ENCODE assay signal across 17 cellular contexts in the genomic region with DNA sequence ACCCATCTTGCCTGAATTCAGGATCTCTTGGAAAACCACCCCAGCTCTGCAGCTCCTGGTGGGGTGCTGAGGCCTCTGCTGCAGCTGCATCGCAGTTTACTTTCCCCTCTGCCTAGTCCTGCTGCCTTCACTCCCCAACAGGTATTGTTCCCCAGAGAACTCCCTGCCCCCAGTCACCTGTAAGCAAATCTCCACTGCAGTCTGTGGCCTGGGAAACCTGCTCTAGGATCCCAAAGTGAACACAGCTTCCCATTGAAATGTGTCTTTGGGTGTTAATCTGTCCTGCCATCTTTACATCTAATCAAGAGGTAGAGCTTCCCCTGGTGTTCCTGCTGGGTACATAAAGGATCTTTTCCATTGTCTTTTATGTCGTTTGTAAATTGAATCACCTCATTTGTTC.
"Had no signal": no experiment of that assay in that cellular context is flagged by ENCODE, and none has a peak within 500 bp of the region (broad histone marks: within the 10 kb centered on the region; RNA-seq: fewer than 3 reads in every experiment).

No MANE protein-coding gene starts in this region.

- H3K27me3 ChIP-seq: colonic mucosa, left lung, stomach, testis, upper lobe of right lung had no signal

- H3K4me1 ChIP-seq: colonic mucosa, parathyroid adenoma, stomach, upper lobe of right lung had no signal

- DNase-seq: activated CD4-positive, alpha-beta T cell treated with anti-CD3 and anti-CD28 coated beads, Interleukin-2, amount 10 ng/mL, durations not matched to agents 7 days and 5 days; activated CD8-positive, alpha-beta memory T cell treated with anti-CD3 and anti-CD28 coated beads for 24 hours; activated naive CD4-positive, alpha-beta T cell; activated naive CD8-positive, alpha-beta T cell treated with anti-CD3 and anti-CD28 coated beads, Interleukin-2, amount 10 ng/mL, durations not matched to agents 7 days and 5 days; central memory CD4-positive, alpha-beta T cell; colonic mucosa; kidney; left lung; mammary epithelial cell; mucosa of descending colon; naive thymus-derived CD4-positive, alpha-beta T cell; stimulated activated CD4-positive, alpha-beta T cell treated with anti-CD3 and anti-CD28 coated beads, Interleukin-1b, Interleukin-23, amount 100 ng/mL, for 48 hours; stomach; testis; upper lobe of right lung had no signal

- H3K79me2 ChIP-seq: parathyroid adenoma had no signal

- H3K36me3 ChIP-seq: colonic mucosa, left lung, stomach, upper lobe of right lung had no signal

- H2AFZ ChIP-seq: parathyroid adenoma had no signal

- H3K27ac ChIP-seq: colonic mucosa, left lung, parathyroid adenoma, stomach, testis, upper lobe of right lung had no signal

- ATAC-seq: esophagus mucosa; left lung; mucosa of descending colon; naive thymus-derived CD4-positive, alpha-beta T cell; upper lobe of right lung had no signal

- H3K4me3 ChIP-seq: colonic mucosa, left lung, mucosa of descending colon, stomach, testis, upper lobe of right lung had no signal

- H3K9me3 ChIP-seq: colonic mucosa, left lung, mucosa of descending colon, stomach, testis, upper lobe of right lung had no signal

- H3K9ac ChIP-seq: parathyroid adenoma had no signal
